In the genomic region with DNA sequence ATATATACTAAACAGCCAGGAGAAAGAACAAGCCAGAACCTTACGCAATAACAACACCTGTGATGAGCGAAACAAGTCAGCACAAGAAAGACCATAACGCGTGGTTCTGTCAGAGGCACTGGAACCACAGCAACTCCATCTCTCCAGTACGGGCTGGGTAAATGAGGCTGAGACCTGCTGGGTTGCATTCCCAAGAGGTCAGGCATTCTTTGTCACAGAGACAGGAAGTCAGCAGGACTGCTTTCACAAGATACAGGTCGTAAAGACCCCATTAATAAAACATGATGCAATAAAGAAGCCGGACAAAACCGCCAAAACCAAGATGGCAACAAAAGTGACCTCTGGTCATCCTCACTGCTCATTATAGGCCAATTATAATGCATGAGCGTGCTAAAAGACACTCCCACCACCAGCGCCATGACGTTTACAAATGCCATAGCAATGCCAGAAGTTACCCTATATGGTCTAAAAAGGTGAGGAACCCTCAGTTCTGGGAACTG, we compare ENCODE assay signal across 12 cellular contexts. TPM values are rescaled to one million over a fixed set of nuclear protein-coding genes. Genes with fewer than 3 reads are reported as not detected.
DNase-seq lines count a peak whose midpoint lies in the region; ATAC-seq and TF ChIP-seq lines count a peak whose summit lies in the region.
"Had no signal": no experiment of that assay in that cellular context is flagged by ENCODE, and none has a peak within 500 bp of the region (broad histone marks: within the 10 kb centered on the region; RNA-seq: fewer than 3 reads in every experiment).

No MANE protein-coding gene starts in this region.

- H3K79me2 ChIP-seq in HCT116 (ENCODE audit: insufficient read depth, low read length) = peaks cover 6% of the 10 kb centered on the region; the same call in 1 of the 2 replicates
- no peaks in the 10 kb centered on the region for H3K79me2 ChIP-seq in PC-3 (ENCODE audit: low read length)

- peaks cover 6 to 9% of the 10 kb centered on the region in 2 experiments; a peak in 3 of 4 replicates for H3K4me1 ChIP-seq in HCT116 (ENCODE audit: control insufficient read depth in 1 of 2, insufficient read depth in 2 of 2, low read length in 2 of 2)
- no peaks in the 10 kb centered on the region for H3K4me1 ChIP-seq in PC-3 (ENCODE audit: insufficient read depth, low read length)
- peaks cover 5% of the 10 kb centered on the region for H3K4me1 ChIP-seq in prostate gland (replicated peaks)
- H3K4me1 ChIP-seq in testis = peaks cover 13% of the 10 kb centered on the region

- TF ChIP-seq POLR2A in HCT116 (IDR thresholded peaks at IDR 0.05; ENCODE audit: borderline replicate concordance, extremely low read depth, insufficient read depth, insufficient read length) = no peak
- no peak for TF ChIP-seq POLR2A in prostate gland (IDR thresholded peaks at IDR 0.05)
- TF ChIP-seq POLR2A in testis (IDR thresholded peaks at IDR 0.05) = no peak

- no peak overlapping the region for H3K9ac ChIP-seq in HCT116 (ENCODE audit: low read length)
- H3K9ac ChIP-seq in PC-3 (ENCODE audit: low read length) = no peak overlapping the region

- no TSS peak for BruUV-seq in HCT116 (replicated peaks; lab: Mats Ljungman, UMichigan)
- no TSS peak for BruUV-seq in PC-3 (replicated peaks; lab: Mats Ljungman, UMichigan)

- WGBS in prostate gland = 38% methylated on average over 11 of the region's 11 CpGs
- WGBS in testis, 2 donors = 78 to 79% methylated on average over 11 of the region's 11 CpGs

- H3K4me3 ChIP-seq in HCT116 (replicated peaks in 1 of 2; ENCODE audit: low read depth in 1 of 2, low read length in 2 of 2) (no peak overlapping the region), PC-3 (ENCODE audit: low read length) (no peak overlapping the region), fibroblast of villous mesenchyme (ENCODE audit: low read depth, low read length) (no peak overlapping the region), prostate gland (no peak overlapping the region), testis (no peak overlapping the region)
- H3K4me3 ChIP-seq: upper lobe of right lung had no signal

- H3K36me3 ChIP-seq in HCT116 (ENCODE audit: control insufficient read depth in 1 of 2, insufficient read depth in 2 of 2, low read length in 2 of 2) (no peaks in the 10 kb centered on the region), PC-3 (ENCODE audit: low read depth, low read length) (no peaks in the 10 kb centered on the region), prostate gland (no peaks in the 10 kb centered on the region), testis (ENCODE audit: low read depth, missing control alignments) (no peaks in the 10 kb centered on the region)

- H3K9me3 ChIP-seq in HCT116 (ENCODE audit: control insufficient read depth in 1 of 2, insufficient read depth in 1 of 2, low read depth in 1 of 2, low read length in 2 of 2) (no peaks in the 10 kb centered on the region), PC-3 (ENCODE audit: low read length) (no peaks in the 10 kb centered on the region), prostate gland (no peaks in the 10 kb centered on the region), testis (no peaks in the 10 kb centered on the region)
- H3K9me3 ChIP-seq: upper lobe of right lung had no signal

- POLR2A ChIA-PET in HCT116 (lab: Charles Lee) (no interaction called here), PC-3 (lab: Charles Lee; ENCODE audit: unreplicated experiment) (no interaction called here)

- H4K20me1 ChIP-seq in HCT116 (ENCODE audit: insufficient read depth) = no peaks in the 10 kb centered on the region
- H4K20me1 ChIP-seq in PC-3 (ENCODE audit: low read length) = no peaks in the 10 kb centered on the region

- H3K9me2 ChIP-seq in HCT116 (ENCODE audit: insufficient read depth) (no peaks in the 10 kb centered on the region), PC-3 (replicated peaks; ENCODE audit: low read length) (no peaks in the 10 kb centered on the region)

- intact Hi-C loops in HCT116 (cut with micrococcal nuclease) (no loop called here), PC-3 (cut with micrococcal nuclease) (no loop called here), prostate gland (cut with DNase I) (no loop called here), testis (cut with DNase I; ENCODE audit: low total_unique reads) (no loop called here)

- no peak for TF ChIP-seq CTCF in HCT116 (IDR thresholded peaks at IDR 0.05 in 2 of 3, conservative IDR thresholded peaks at IDR 0.05 in 1 of 3; ENCODE audit: borderline replicate concordance in 1 of 3, insufficient read depth in 1 of 3, low read depth in 2 of 3, low read length in 2 of 3)
- TF ChIP-seq CTCF in PC-3 (conservative IDR thresholded peaks at IDR 0.05; ENCODE audit: low read depth, low read length) = no peak
- no peak for TF ChIP-seq CTCF in fibroblast of villous mesenchyme (IDR thresholded peaks at IDR 0.05; ENCODE audit: insufficient read depth, low read depth, low read length)
- no peak for TF ChIP-seq CTCF in prostate gland (IDR thresholded peaks at IDR 0.05)
- TF ChIP-seq CTCF in testis (IDR thresholded peaks at IDR 0.05) = no peak

- CTCF ChIA-PET in HCT116 (lab: Charles Lee) (no interaction called here), PC-3 (lab: Charles Lee) (no interaction called here)

- RAD21 ChIA-PET in HCT116 (lab: Charles Lee; ENCODE audit: low non-redundant PET in 1 of 2, low total read pairs in 2 of 2, uncharacterized antibody in 2 of 2, unreplicated experiment in 2 of 2) = no interaction called here

- no peak for TF ChIP-seq RAD21 in HCT116 (IDR thresholded peaks at IDR 0.05; ENCODE audit: low read depth)

- ATAC-seq in HCT116 = no peak; the same call in 1 of the 2 replicates
- no peak for ATAC-seq in PC-3
- no peak for ATAC-seq in HG03565 (IDR thresholded peaks at IDR 0.05; ENCODE audit: unreplicated experiment)
- ATAC-seq in HG03175 (IDR thresholded peaks at IDR 0.05; ENCODE audit: unreplicated experiment) = no peak
- ATAC-seq: upper lobe of right lung had no signal

- no peaks in the 10 kb centered on the region for H3K27me3 ChIP-seq in HCT116 (ENCODE audit: insufficient read depth, low read length)
- no peaks in the 10 kb centered on the region for H3K27me3 ChIP-seq in PC-3 (ENCODE audit: low read length)
- no peaks in the 10 kb centered on the region for H3K27me3 ChIP-seq in prostate gland (replicated peaks; ENCODE audit: insufficient read depth)
- no peaks in the 10 kb centered on the region for H3K27me3 ChIP-seq in testis
- H3K27me3 ChIP-seq: upper lobe of right lung had no signal

- H3F3A ChIP-seq in PC-3 (ENCODE audit: low read length, unreplicated experiment) = no peaks in the 10 kb centered on the region

- peak overlapping the region; percentile 31 for H3K4me2 ChIP-seq in HCT116 (ENCODE audit: low read length)
- H3K4me2 ChIP-seq in PC-3 (ENCODE audit: low read length) = no peak overlapping the region

- DNase-seq in HCT116 (ENCODE audit: low read depth, low spot score) (no peak), PC-3 (peak; percentile 14), fibroblast of villous mesenchyme (ENCODE audit: low read depth) (peak; percentile 77), prostate gland (ENCODE audit: low spot score) (peak; percentile 86), testis (no peak)
- DNase-seq: activated T-cell treated with anti-CD3 and anti-CD28 coated beads, Interleukin-2, amount 50 U/mL, for 24 hours; NCI-H1048; OCI-M1; upper lobe of right lung had no signal

- H2AFZ ChIP-seq in HCT116 (ENCODE audit: low read depth, low read length, poor library complexity, severe bottlenecking) (no peak overlapping the region), PC-3 (ENCODE audit: low read length) (no peak overlapping the region)

- H3K27ac ChIP-seq in HCT116 (ENCODE audit: low read depth, low read length) (no peak overlapping the region), PC-3 (ENCODE audit: low read length) (no peak overlapping the region), prostate gland (peak overlapping the region; percentile 65 to 68), testis (no peak overlapping the region)
- H3K27ac ChIP-seq: upper lobe of right lung had no signal

TF ChIP-seq in HCT116, 20 proteins besides CTCF, POLR2A, EP300 and RAD21 (continues in another document):
- no peak for TF ChIP-seq POLR2AphosphoS5 (IDR thresholded peaks at IDR 0.05; ENCODE audit: low read depth, low read length)
- no peak for TF ChIP-seq JUND (IDR thresholded peaks at IDR 0.05)
- TF ChIP-seq SP1 (IDR thresholded peaks at IDR 0.05; ENCODE audit: low read depth) = no peak
- TF ChIP-seq ZNF274 (IDR thresholded peaks at IDR 0.05; ENCODE audit: low read depth, low read length) = no peak
- no peak for TF ChIP-seq EGR1 (IDR thresholded peaks at IDR 0.05; ENCODE audit: low read depth)

RNA-seq across cellular contexts. Expression of a gene that starts 21.7 kb away (rescaled TPM):
- total RNA-seq in HCT116 (2021; ENCODE audit: unreplicated experiment) (11.8 TPM), PC-3 (2014; rRNA removed) (7.9 and 8.1 TPM in 2 replicates), fibroblast of villous mesenchyme (25.0 and 33.2 TPM in 2 replicates), prostate gland (100 to 1,000 TPM in 1 of 2 donors, 10 to 100 TPM in 1; 49.4 to 200 TPM), testis (100 to 1,000 TPM; 169 to 218 TPM)
- polyA plus RNA-seq in HCT116 (2012) = 9.2 and 11.3 TPM in 2 replicates
- 32.8 TPM for polyA plus RNA-seq in testis (ENCODE audit: insufficient read depth, low read depth, low replicate concordance)

RNA-seq across cellular contexts. Expression of a gene that starts 49.6 kb away (rescaled TPM):
- not detected for total RNA-seq in HCT116 (2021; ENCODE audit: unreplicated experiment)
- polyA plus RNA-seq in HCT116 (2012) = not detected in 2 replicates
- total RNA-seq in PC-3 (2014; rRNA removed) = not detected in 2 replicates
- total RNA-seq in fibroblast of villous mesenchyme = not detected in 2 replicates
- under 1 TPM in 1 of 2 donors, not detected in 1; 0.36 TPM for total RNA-seq in prostate gland
- total RNA-seq in testis = not detected
- 0.80 TPM for polyA plus RNA-seq in testis (ENCODE audit: insufficient read depth, low read depth, low replicate concordance)
- polyA plus RNA-seq: neural cell had no signal

RNA-seq across cellular contexts. Expression of a gene that starts 53.5 kb away (rescaled TPM):
- total RNA-seq in HCT116 (2021; ENCODE audit: unreplicated experiment) (not detected), PC-3 (2014; rRNA removed) (not detected in 2 replicates), fibroblast of villous mesenchyme (not detected in 2 replicates), prostate gland (1 to 10 TPM in 1 of 2 donors, not detected in 1; 3.3 TPM), testis (1 to 10 TPM in 1 of 2 donors, under 1 TPM in 1; 0.93 to 2.3 TPM)
- 0.10 TPM in 1 of 2 replicates, not detected in the other for polyA plus RNA-seq in HCT116 (2012)
- polyA plus RNA-seq in testis (ENCODE audit: insufficient read depth, low read depth, low replicate concordance) = 2.6 TPM
- total RNA-seq: upper lobe of right lung had no signal
- polyA plus RNA-seq: neural cell had no signal

RNA-seq across cellular contexts. Expression of a gene that starts 56.0 kb away (rescaled TPM):
- total RNA-seq in HCT116 (2021; ENCODE audit: unreplicated experiment) (28.1 TPM), PC-3 (2014; rRNA removed) (22.4 and 33.5 TPM in 2 replicates), fibroblast of villous mesenchyme (32.9 and 34.5 TPM in 2 replicates), prostate gland (10 to 100 TPM; 21.9 to 33.2 TPM), testis (10 to 100 TPM; 44.3 to 51.3 TPM)
- 27.0 and 34.8 TPM in 2 replicates for polyA plus RNA-seq in HCT116 (2012)
- polyA plus RNA-seq in testis (ENCODE audit: insufficient read depth, low read depth, low replicate concordance) = 100 TPM

Comparison
In these comparisons a context has a peak if more than half of its experiments do, and no peak if none do; other contexts are left out.
1. DNase-seq: peak in PC-3 (single experiment), fibroblast of villous mesenchyme (single experiment) and prostate gland (single experiment); none in HCT116 (single experiment) and testis (single experiment).
2. H3K27ac ChIP-seq: peak in prostate gland (2 of 2); none in HCT116 (single experiment), PC-3 (single experiment) and testis (0 of 2).